Comparison of ENCODE assay signal across 2 cellular contexts in genomic region chr4:65791111-65791806, GRCh38.
TF ChIP-seq lines count a peak whose summit lies in the region.

No MANE protein-coding gene starts in this region.

TF ChIP-seq in A549, 52 proteins besides CTCF, POLR2A, EP300 and RAD21 (continued from another document):
- no peak for TF ChIP-seq CHD2 (IDR thresholded peaks at IDR 0.05; ENCODE audit: low read length, partially characterized antibody)
- no peak for TF ChIP-seq ATOH8 (CRISPR knock-in tag; IDR thresholded peaks at IDR 0.05; ENCODE audit: low read depth)
- no peak for TF ChIP-seq NFE2L2 (conservative IDR thresholded peaks at IDR 0.05; ENCODE audit: low read length)
- TF ChIP-seq MAZ (IDR thresholded peaks at IDR 0.05; ENCODE audit: borderline replicate concordance, low read depth, low read length), result no peak
- no peak for TF ChIP-seq ZFP36 (IDR thresholded peaks at IDR 0.05; ENCODE audit: borderline replicate concordance, partially characterized antibody)
- no peak for TF ChIP-seq ZC3H11A (IDR thresholded peaks at IDR 0.05)
- no peak for TF ChIP-seq GATA3 (IDR thresholded peaks at IDR 0.05; ENCODE audit: borderline replicate concordance)
- TF ChIP-seq CEBPB (IDR thresholded peaks at IDR 0.05), result no peak
- no peak for TF ChIP-seq HOXA7 (CRISPR knock-in tag; IDR thresholded peaks at IDR 0.05)
- TF ChIP-seq SREBF2 (IDR thresholded peaks at IDR 0.05), result no peak

TF ChIP-seq in H1, 55 proteins besides CTCF, POLR2A, EP300 and RAD21 (continued from another document):
- TF ChIP-seq RXRA (IDR thresholded peaks at IDR 0.05; ENCODE audit: insufficient read depth, low read depth, low read length), result no peak
- no peak for TF ChIP-seq NRF1 (IDR thresholded peaks at IDR 0.05; ENCODE audit: low read depth, low read length)
- TF ChIP-seq GTF2F1 (IDR thresholded peaks at IDR 0.05; ENCODE audit: borderline replicate concordance, low read depth, low read length), result no peak
- TF ChIP-seq TCF12 (IDR thresholded peaks at IDR 0.05; ENCODE audit: low read depth, low read length), result no peak
- TF ChIP-seq POLR2AphosphoS5 (IDR thresholded peaks at IDR 0.05; ENCODE audit: low read depth, low read length), result no peak
- no peak for TF ChIP-seq SP4 (IDR thresholded peaks at IDR 0.05; ENCODE audit: low read length)
- TF ChIP-seq ASH2L (IDR thresholded peaks at IDR 0.05; ENCODE audit: low read length), result no peak
TF ChIP-seq in H1: peak in this region for 0.
